Comparison of ENCODE assay signal across 13 cellular contexts in genomic region chr1:920506-920905, GRCh38. TPM values are rescaled to one million over a fixed set of nuclear protein-coding genes. Genes with fewer than 3 reads are reported as not detected.
DNase-seq lines count a peak whose midpoint lies in the region; ATAC-seq, FAIRE-seq and TF ChIP-seq lines count a peak whose summit lies in the region.
"Had no signal": no experiment of that assay in that cellular context is flagged by ENCODE, and none has a peak within 500 bp of the region (broad histone marks: within the 10 kb centered on the region; RNA-seq: fewer than 3 reads in every experiment).

No MANE protein-coding gene starts in this region.

- H3K4me2 ChIP-seq in Loucy (ENCODE audit: low read depth, low read length, poor library complexity, severe bottlenecking) (peak overlapping the region; percentile 92), K562 (ENCODE audit: insufficient read depth, low read length) (no peak overlapping the region), parathyroid adenoma (ENCODE audit: low read length) (peak overlapping the region; percentile 45)

- H3K9ac ChIP-seq in Loucy (ENCODE audit: low read depth, low read length, poor library complexity, severe bottlenecking): peak overlapping the region; percentile 49
- H3K9ac ChIP-seq in K562 (ENCODE audit: insufficient read depth in 1 of 2, low read depth in 2 of 2, low read length in 2 of 2): peak overlapping the region in 1 of 2 experiments; percentile 15; a peak in 1 of 4 replicates
- no peak overlapping the region for H3K9ac ChIP-seq in parathyroid adenoma

- H3K27me3 Mint-ChIP-seq in Calu3 (ENCODE audit: unreplicated experiment): peaks cover 64% of the 10 kb centered on the region

- H3K4me1 ChIP-seq in Loucy (ENCODE audit: insufficient read depth, low read length, poor library complexity, severe bottlenecking): peaks cover 36% of the 10 kb centered on the region
- peaks cover 21 to 96% of the 10 kb centered on the region in 2 experiments for H3K4me1 ChIP-seq in K562 (replicated peaks in 1 of 2; ENCODE audit: control insufficient read depth in 2 of 2, insufficient read depth in 2 of 2, low read length in 2 of 2)
- peaks cover 11% of the 10 kb centered on the region for H3K4me1 ChIP-seq in parathyroid adenoma
- H3K4me1 ChIP-seq: foreskin keratinocyte had no signal

- TF ChIP-seq CTCF in Loucy (conservative IDR thresholded peaks at IDR 0.05; ENCODE audit: low read length): no peak
- TF ChIP-seq CTCF in K562 (IDR thresholded peaks at IDR 0.05 in 2 of 3, conservative IDR thresholded peaks at IDR 0.05 in 1 of 3; ENCODE audit: insufficient read depth in 2 of 3, low read depth in 1 of 3, low read length in 3 of 3): no peak
- no peak for TF ChIP-seq CTCF in parathyroid adenoma (IDR thresholded peaks at IDR 0.05)
- TF ChIP-seq CTCF in Calu3 (IDR thresholded peaks at IDR 0.05; ENCODE audit: unreplicated experiment): no peak

- H3K27me3 ChIP-seq in Loucy (ENCODE audit: insufficient read depth, low read length, poor library complexity, severe bottlenecking): no peaks in the 10 kb centered on the region
- peaks cover 36 to 77% of the 10 kb centered on the region in 2 experiments for H3K27me3 ChIP-seq in K562 (ENCODE audit: control insufficient read depth in 2 of 2, insufficient read depth in 2 of 2, low read length in 2 of 2)
- H3K27me3 ChIP-seq in parathyroid adenoma (ENCODE audit: control insufficient read depth, insufficient read depth, low read length): no peaks in the 10 kb centered on the region
- H3K27me3 ChIP-seq: testis had no signal

- H3K4me3 ChIP-seq in Loucy (ENCODE audit: low read length, poor library complexity, severe bottlenecking) (peak overlapping the region; percentile 65), K562 (no peak overlapping the region), parathyroid adenoma (ENCODE audit: low read depth, low read length) (no peak overlapping the region)
- H3K4me3 ChIP-seq: testis had no signal

- H3K36me3 ChIP-seq in Loucy (ENCODE audit: insufficient read depth, low read length) (no peaks in the 10 kb centered on the region), K562 (ENCODE audit: control insufficient read depth, insufficient read depth, low read length) (no peaks in the 10 kb centered on the region), parathyroid adenoma (ENCODE audit: control insufficient read depth, insufficient read depth, low read length) (no peaks in the 10 kb centered on the region)

- TF ChIP-seq POLR2A in K562 (conservative IDR thresholded peaks at IDR 0.05): no peak

- TF ChIP-seq EP300 in K562 (IDR thresholded peaks at IDR 0.05; ENCODE audit: low read length): no peak

- H3K36me3 Mint-ChIP-seq in Calu3 (ENCODE audit: insufficient read depth, unreplicated experiment): no peaks in the 10 kb centered on the region

- H3F3A ChIP-seq in Loucy (ENCODE audit: low read depth): no peaks in the 10 kb centered on the region

- no peaks in the 10 kb centered on the region for H3K9me1 ChIP-seq in K562 (ENCODE audit: control insufficient read depth, insufficient read depth, low read length)

- in situ Hi-C loops in K562 (cut with MboI): no loop called here

- FAIRE-seq in K562 (lab: Jason Lieb, UNC): no peak

- H4K20me1 ChIP-seq in Loucy (ENCODE audit: insufficient read depth, low read length, poor library complexity, severe bottlenecking) (no peaks in the 10 kb centered on the region), K562 (replicated peaks; ENCODE audit: control insufficient read depth, insufficient read depth, low read length) (peaks cover 49% of the 10 kb centered on the region)

- no peak for TF ChIP-seq RAD21 in K562 (CRISPR knock-in tag; conservative IDR thresholded peaks at IDR 0.05 in 1 of 2, IDR thresholded peaks at IDR 0.05 in 1 of 2)

- H3K27ac ChIP-seq in K562 (ENCODE audit: extremely low read depth, low read depth, low read length) (no peak overlapping the region), parathyroid adenoma (no peak overlapping the region)
- H3K27ac ChIP-seq: foreskin keratinocyte, testis had no signal

- H3K9me3 ChIP-seq in Loucy (ENCODE audit: insufficient read depth, low read depth, low read length) (no peaks in the 10 kb centered on the region), K562 (replicated peaks; ENCODE audit: control insufficient read depth, insufficient read depth, low read depth, low read length) (no peaks in the 10 kb centered on the region), parathyroid adenoma (ENCODE audit: control insufficient read depth, low read length) (no peaks in the 10 kb centered on the region)
- H3K9me3 ChIP-seq: testis had no signal

- intact Hi-C loops in K562 (cut with micrococcal nuclease) (loop anchor here (5.0 kb wide), 1 partner anchor 142 kb away; no protein-coding TSS in a partner anchor), Calu3 (cut with micrococcal nuclease; ENCODE audit: unreplicated experiment) (no loop called here)

- no peaks in the 10 kb centered on the region for H3K9me3 Mint-ChIP-seq in Calu3 (ENCODE audit: low read depth, unreplicated experiment)
- H3K9me3 Mint-ChIP-seq: activated T-cell treated with anti-CD3 and anti-CD28 coated beads, Interleukin-2, amount 50 U/mL, for 24 hours; dendritic cell treated with granulocyte-macrophage colony-stimulating factor and Interleukin-4, amounts not matched to agents 40 ng/mL and 50 ng/mL, for 4 days had no signal

- no peak overlapping the region for H3K4me3 Mint-ChIP-seq in Calu3 (ENCODE audit: low read depth, unreplicated experiment)
- H3K4me3 Mint-ChIP-seq: activated T-cell treated with anti-CD3 and anti-CD28 coated beads, Interleukin-2, amount 50 U/mL, for 24 hours; dendritic cell treated with granulocyte-macrophage colony-stimulating factor and Interleukin-4, amounts not matched to agents 40 ng/mL and 50 ng/mL, for 4 days had no signal

- BruUV-seq in K562 (replicated peaks; lab: Mats Ljungman, UMichigan) (no TSS peak), Calu3 (replicated peaks; lab: Mats Ljungman, UMichigan) (no TSS peak)

- no peaks in the 10 kb centered on the region for H3K79me2 ChIP-seq in Loucy (ENCODE audit: insufficient read depth, low read length)
- H3K79me2 ChIP-seq in K562 (ENCODE audit: control insufficient read depth, insufficient read depth, low read length): no peaks in the 10 kb centered on the region
- H3K79me2 ChIP-seq in parathyroid adenoma: no peaks in the 10 kb centered on the region

- CTCF ChIA-PET in K562 (lab: Yijun Ruan, JAX; ENCODE audit: low intra/inter-chr PET ratio): interaction anchor here (0.6 kb wide), 1 partner anchor 16 kb away, joined by 6 read pairs; no protein-coding TSS in a partner anchor
- CTCF ChIA-PET in Calu3 (lab: Charles Lee): interaction anchor here (1.3 kb wide), 1 partner anchor 18 kb away, joined by 3 read pairs; no protein-coding TSS in a partner anchor

- H2AFZ ChIP-seq in Loucy (ENCODE audit: low read length) (0 out of 2 replicates have a peak overlapping the region, but pooled peaks have one; percentile 34), K562 (ENCODE audit: low read depth, low read length) (no peak overlapping the region), parathyroid adenoma (no peak overlapping the region)

- no peak overlapping the region for H3K27ac Mint-ChIP-seq in Calu3 (ENCODE audit: unreplicated experiment)
- H3K27ac Mint-ChIP-seq: activated T-cell treated with anti-CD3 and anti-CD28 coated beads, Interleukin-2, amount 50 U/mL, for 24 hours; dendritic cell treated with granulocyte-macrophage colony-stimulating factor and Interleukin-4, amounts not matched to agents 40 ng/mL and 50 ng/mL, for 4 days had no signal

- ATAC-seq in K562 (no peak), HG03159 (IDR thresholded peaks at IDR 0.05; ENCODE audit: unreplicated experiment) (no peak)

- H3K9me2 ChIP-seq in Loucy (replicated peaks; ENCODE audit: low read depth, low read length): no peaks in the 10 kb centered on the region

- WGBS in K562 (ENCODE audit: insufficient coverage, low coverage, missing lambda C conversion rate): 14% methylated on average over 13 of the region's 13 CpGs

- peaks cover 16% of the 10 kb centered on the region for H3K4me1 Mint-ChIP-seq in Calu3 (ENCODE audit: low read depth, unreplicated experiment)

- POLR2A ChIA-PET in K562 (lab: Yijun Ruan, JAX): interaction anchor here (0.6 to 2.7 kb wide), 6 partner anchors 9 to 230 kb away, joined by 3 to 11 read pairs (median 5); no protein-coding TSS in a partner anchor

- DNase-seq in DMS79 treated with DMSO at 0.1 percent for 48 hours (lab: John Stamatoyannopoulos, UW) (peak; percentile 46), DMS79 (lab: John Stamatoyannopoulos, UW) (no peak), K562 (ENCODE audit: extremely low read depth in 1 of 4, low spot score in 3 of 4) (no peak), hypothalamus (lab: John Stamatoyannopoulos, UW) (no peak), Calu3 (no peak)

RNA-seq across cellular contexts. Expression of gene SAMD11, which starts 3.2 kb away (rescaled TPM):
- total RNA-seq in K562 (2011; cell fraction: chromatin; rRNA removed; ENCODE audit: low replicate concordance): 0.42 and 1.3 TPM in 2 replicates
- 1.2 and 1.8 TPM in 2 replicates for total RNA-seq in K562 (2011; cell fraction: nucleolus; rRNA removed)
- 0.31 and 0.44 TPM in 2 replicates for total RNA-seq in K562 (2011; cell fraction: nucleoplasm; rRNA removed)
- total RNA-seq in K562 (2014; rRNA removed) (0.41 and 0.82 TPM in 2 replicates), K562 (2014; rRNA removed; fragmentation: Illumina TruSeq; extraction: Trizol) (0.07 TPM in 1 of 2 replicates, not detected in the other), K562 (2015; rRNA removed; fragmentation: Illumina TruSeq; extraction: Trizol) (0.11 and 0.26 TPM in 2 replicates), K562 (2021) (0.38 and 0.49 TPM in 2 replicates), Calu3 (2022) (0.27 and 0.54 TPM in 2 replicates)
- polyA plus RNA-seq in K562 (2011; rRNA removed) (0.24 and 0.31 TPM in 2 replicates), K562 (2014; fragmentation: Illumina TruSeq; extraction: Trizol) (not detected in 2 replicates), K562 (2014; fragmentation: Nextera tagmentation; extraction: Ambion mirVana) (under 1 TPM in 1 of 2 experiments, not detected in 1; 0.08 TPM), K562 (2014; rRNA removed) (0.07 and 0.32 TPM in 2 replicates)
- polyA plus RNA-seq in K562 (2011; cell fraction: cytosol; rRNA removed): 0.37 and 0.73 TPM in 2 replicates
- polyA plus RNA-seq in K562 (2011; cell fraction: nucleus; rRNA removed): 1.6 and 3.1 TPM in 2 replicates
- polyA plus RNA-seq in K562 (2012): 0.36 and 0.64 TPM in 2 replicates
- polyA minus RNA-seq in K562 (2011; rRNA and poly(A)+ RNA removed): not detected in 2 replicates
- 1.3 and 3.5 TPM in 2 replicates for polyA minus RNA-seq in K562 (2011; cell fraction: cytosol; rRNA and poly(A)+ RNA removed)
- polyA minus RNA-seq in K562 (2011; cell fraction: nucleus; rRNA and poly(A)+ RNA removed): 0.94 and 1.6 TPM in 2 replicates
- total RNA-seq: foreskin keratinocyte, HT-29 had no signal

RNA-seq across cellular contexts. Expression of gene NOC2L, which starts 38.5 kb away (rescaled TPM):
- total RNA-seq in K562 (2011; cell fraction: chromatin; rRNA removed; ENCODE audit: low replicate concordance): 185 and 348 TPM in 2 replicates
- total RNA-seq in K562 (2011; cell fraction: nucleolus; rRNA removed): 202 and 208 TPM in 2 replicates
- 191 and 196 TPM in 2 replicates for total RNA-seq in K562 (2011; cell fraction: nucleoplasm; rRNA removed)
- total RNA-seq in K562 (2014; rRNA removed): 363 and 418 TPM in 2 replicates
- 111 and 128 TPM in 2 replicates for total RNA-seq in K562 (2014; rRNA removed; fragmentation: Illumina TruSeq; extraction: Trizol)
- 214 and 216 TPM in 2 replicates for total RNA-seq in K562 (2015; rRNA removed; fragmentation: Illumina TruSeq; extraction: Trizol)
- 407 and 410 TPM in 2 replicates for total RNA-seq in K562 (2021)
- 86.6 and 118 TPM in 2 replicates for polyA plus RNA-seq in K562 (2011; rRNA removed)
- 166 and 242 TPM in 2 replicates for polyA plus RNA-seq in K562 (2011; cell fraction: cytosol; rRNA removed)
- polyA plus RNA-seq in K562 (2011; cell fraction: nucleus; rRNA removed): 153 and 201 TPM in 2 replicates
- 162 and 252 TPM in 2 replicates for polyA plus RNA-seq in K562 (2012)
- polyA plus RNA-seq in K562 (2014; fragmentation: Illumina TruSeq; extraction: Trizol): 200 and 279 TPM in 2 replicates
- polyA plus RNA-seq in K562 (2014; fragmentation: Nextera tagmentation; extraction: Ambion mirVana): 1 to 10 TPM; 4.0 to 9.7 TPM
- 260 and 299 TPM in 2 replicates for polyA plus RNA-seq in K562 (2014; rRNA removed)
- 113 and 170 TPM in 2 replicates for polyA minus RNA-seq in K562 (2011; rRNA and poly(A)+ RNA removed)
- polyA minus RNA-seq in K562 (2011; cell fraction: cytosol; rRNA and poly(A)+ RNA removed): 169 and 187 TPM in 2 replicates
- 36.1 and 52.3 TPM in 2 replicates for polyA minus RNA-seq in K562 (2011; cell fraction: nucleus; rRNA and poly(A)+ RNA removed)
- 98.6 and 107 TPM in 2 replicates for total RNA-seq in Calu3 (2022)

RNA-seq across cellular contexts. Expression of gene KLHL17, which starts 39.9 kb away (rescaled TPM):
- total RNA-seq in K562 (2011; cell fraction: chromatin; rRNA removed; ENCODE audit: low replicate concordance): 105 and 413 TPM in 2 replicates
- 347 and 361 TPM in 2 replicates for total RNA-seq in K562 (2011; cell fraction: nucleolus; rRNA removed)
- total RNA-seq in K562 (2011; cell fraction: nucleoplasm; rRNA removed): 167 and 188 TPM in 2 replicates
- total RNA-seq in K562 (2014; rRNA removed): 30.7 and 30.8 TPM in 2 replicates
- total RNA-seq in K562 (2014; rRNA removed; fragmentation: Illumina TruSeq; extraction: Trizol): 1.5 and 2.9 TPM in 2 replicates
- total RNA-seq in K562 (2015; rRNA removed; fragmentation: Illumina TruSeq; extraction: Trizol): 13.0 and 16.3 TPM in 2 replicates
- 58.1 and 71.4 TPM in 2 replicates for total RNA-seq in K562 (2021)
- 18.6 and 49.7 TPM in 2 replicates for polyA plus RNA-seq in K562 (2011; rRNA removed)
- polyA plus RNA-seq in K562 (2011; cell fraction: cytosol; rRNA removed): 22.8 and 35.9 TPM in 2 replicates
- polyA plus RNA-seq in K562 (2011; cell fraction: nucleus; rRNA removed): 819 and 946 TPM in 2 replicates
- polyA plus RNA-seq in K562 (2012): 31.2 and 45.6 TPM in 2 replicates
- polyA plus RNA-seq in K562 (2014; fragmentation: Illumina TruSeq; extraction: Trizol): 7.2 and 22.1 TPM in 2 replicates
- under 1 TPM; 0.14 to 0.55 TPM for polyA plus RNA-seq in K562 (2014; fragmentation: Nextera tagmentation; extraction: Ambion mirVana)
- polyA plus RNA-seq in K562 (2014; rRNA removed): 67.3 and 84.8 TPM in 2 replicates
- 3.4 and 5.1 TPM in 2 replicates for polyA minus RNA-seq in K562 (2011; rRNA and poly(A)+ RNA removed)
- 8.9 and 14.1 TPM in 2 replicates for polyA minus RNA-seq in K562 (2011; cell fraction: cytosol; rRNA and poly(A)+ RNA removed)
- 72.0 and 97.5 TPM in 2 replicates for polyA minus RNA-seq in K562 (2011; cell fraction: nucleus; rRNA and poly(A)+ RNA removed)
- 27.1 and 27.8 TPM in 2 replicates for total RNA-seq in Calu3 (2022)

RNA-seq across cellular contexts. Expression of gene PLEKHN1, which starts 45.8 kb away (rescaled TPM):
- total RNA-seq in K562 (2011; cell fraction: chromatin; rRNA removed; ENCODE audit: low replicate concordance): 0.99 and 3.5 TPM in 2 replicates
- 1.2 and 2.6 TPM in 2 replicates for total RNA-seq in K562 (2011; cell fraction: nucleolus; rRNA removed)
- 0.88 and 1.6 TPM in 2 replicates for total RNA-seq in K562 (2011; cell fraction: nucleoplasm; rRNA removed)
- total RNA-seq in K562 (2014; rRNA removed): 0.09 and 0.69 TPM in 2 replicates
- total RNA-seq in K562 (2014; rRNA removed; fragmentation: Illumina TruSeq; extraction: Trizol): 0.07 TPM in 1 of 2 replicates, not detected in the other
- 0.11 and 0.18 TPM in 2 replicates for total RNA-seq in K562 (2015; rRNA removed; fragmentation: Illumina TruSeq; extraction: Trizol)
- 1.2 and 1.5 TPM in 2 replicates for total RNA-seq in K562 (2021)
- polyA plus RNA-seq in K562 (2011; rRNA removed): 0.13 and 0.34 TPM in 2 replicates
- polyA plus RNA-seq in K562 (2011; cell fraction: cytosol; rRNA removed): 0.12 and 0.37 TPM in 2 replicates
- polyA plus RNA-seq in K562 (2011; cell fraction: nucleus; rRNA removed): 2.6 and 3.6 TPM in 2 replicates
- polyA plus RNA-seq in K562 (2012): 0.47 and 1.4 TPM in 2 replicates
- polyA plus RNA-seq in K562 (2014; fragmentation: Illumina TruSeq; extraction: Trizol): 0.13 and 0.69 TPM in 2 replicates
- not detected for polyA plus RNA-seq in K562 (2014; fragmentation: Nextera tagmentation; extraction: Ambion mirVana)
- polyA plus RNA-seq in K562 (2014; rRNA removed): 0.52 and 0.80 TPM in 2 replicates
- polyA minus RNA-seq in K562 (2011; rRNA and poly(A)+ RNA removed): not detected in 2 replicates
- polyA minus RNA-seq in K562 (2011; cell fraction: cytosol; rRNA and poly(A)+ RNA removed): 0.55 TPM in 1 of 2 replicates, not detected in the other
- polyA minus RNA-seq in K562 (2011; cell fraction: nucleus; rRNA and poly(A)+ RNA removed): 1.3 and 1.8 TPM in 2 replicates
- total RNA-seq in Calu3 (2022): 11.9 and 16.2 TPM in 2 replicates
